8 cellular contexts compared by ENCODE assay signal in the genomic region with DNA sequence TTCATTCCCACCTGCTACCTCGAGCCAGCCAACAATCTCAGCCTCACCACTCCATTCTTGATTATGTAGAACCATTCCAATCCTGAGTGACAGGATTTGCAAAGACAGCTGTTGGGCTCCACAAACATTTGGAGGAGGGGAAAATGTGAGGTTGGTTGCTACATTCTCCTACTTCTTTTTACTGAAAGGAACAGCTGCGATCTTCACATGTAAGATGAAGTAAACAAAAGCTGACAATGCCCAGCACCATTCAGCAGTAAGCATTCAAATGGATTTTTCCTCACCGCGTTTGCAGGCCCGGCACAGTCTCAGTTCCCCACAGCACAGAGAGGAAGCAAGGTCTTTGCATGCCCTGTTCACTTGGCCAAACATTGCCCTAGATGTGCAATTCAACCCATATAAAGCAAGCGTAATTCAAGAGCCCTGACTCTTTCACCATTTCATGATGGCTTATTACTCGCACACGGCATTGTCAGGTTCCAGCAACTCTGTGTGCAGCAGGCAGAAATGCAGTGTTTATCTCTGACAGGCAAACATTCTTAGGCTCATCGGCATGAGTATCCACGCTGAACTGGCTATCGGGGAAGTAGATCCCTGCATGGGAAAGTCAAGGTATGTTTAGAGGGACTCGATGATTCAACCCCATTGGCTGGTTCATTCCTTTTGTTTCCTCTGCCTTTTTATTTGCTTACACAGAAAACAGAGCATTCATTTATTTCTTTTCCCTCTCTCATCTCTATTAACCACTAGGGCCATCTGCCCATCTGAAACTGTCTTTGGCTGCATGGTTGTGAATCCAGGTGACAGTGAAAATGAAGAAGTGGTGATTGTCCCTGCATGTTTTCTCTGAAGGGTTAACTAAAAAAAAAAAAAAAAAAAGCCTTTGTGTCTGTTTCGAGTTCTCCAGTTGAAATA.
DNase-seq lines count a peak whose midpoint lies in the region; ATAC-seq and TF ChIP-seq lines count a peak whose summit lies in the region.

No MANE protein-coding gene starts in this region.

- peak; percentile 79 for DNase-seq in NCI-H82 (lab: John Stamatoyannopoulos, UW)
- peak; percentile 25 for DNase-seq in iPS DF 6.9 (ENCODE audit: low read depth, low spot score)
- no peak for DNase-seq in tibial nerve (ENCODE audit: low spot score in 2 of 2)
- DNase-seq in activated naive CD4-positive, alpha-beta T cell treated with anti-CD3 and anti-CD28 coated beads, Interleukin-2, amount 50 U/mL, for 16 hours: no peak
- DNase-seq in activated gamma-delta T cell treated with Interleukin-2 at 50 U/mL for 16 hours: no peak
- DNase-seq in NCI-H526 treated with DMSO at 0.1 percent for 48 hours (lab: John Stamatoyannopoulos, UW): no peak

- no peak for TF ChIP-seq CTCF in tibial nerve (IDR thresholded peaks at IDR 0.05)

- H3K4me3 ChIP-seq in iPS DF 6.9 (ENCODE audit: low read length): no peak overlapping the region
- peak overlapping the region in 2 of 4 donors; percentile 1 to 13 for H3K4me3 ChIP-seq in tibial nerve

- TF ChIP-seq POLR2A in tibial nerve (IDR thresholded peaks at IDR 0.05): no peak

- H3K27ac ChIP-seq in iPS DF 6.9 (ENCODE audit: low read length): no peak overlapping the region
- peak overlapping the region in 3 of 4 donors; percentile 48 to 67 (median 58) for H3K27ac ChIP-seq in tibial nerve

- H3K4me1 ChIP-seq in iPS DF 6.9 (ENCODE audit: control insufficient read depth, insufficient read depth, low read length) (peaks cover 1% of the 10 kb centered on the region; the same call in 1 of the 2 replicates), tibial nerve (peaks cover 0 to 17% (median 0%) of the 10 kb centered on the region in 4 donors)

- peak in 1 of 2 donors; percentile 41 for TF ChIP-seq EP300 in tibial nerve (IDR thresholded peaks at IDR 0.05)

- H3K36me3 ChIP-seq in iPS DF 6.9 (ENCODE audit: control insufficient read depth, insufficient read depth, low read length) (no peaks in the 10 kb centered on the region), tibial nerve (no peaks in the 10 kb centered on the region)

- H3K9me3 ChIP-seq in iPS DF 6.9 (ENCODE audit: control insufficient read depth, insufficient read depth, low read length) (no peaks in the 10 kb centered on the region), tibial nerve (no peaks in the 10 kb centered on the region)

- WGBS in iPS DF 6.9 (ENCODE audit: insufficient coverage, insufficient read length): no CpG with 5 or more reads among the region's 13 CpGs
- 56 to 62% methylated on average over 13 of the region's 13 CpGs for whole genome bisulfite sequencing in tibial nerve, 2 donors

- H3K27me3 ChIP-seq in iPS DF 6.9 (ENCODE audit: control insufficient read depth, insufficient read depth, low read length): no peaks in the 10 kb centered on the region
- H3K27me3 ChIP-seq in tibial nerve: no peaks in the 10 kb centered on the region

- peak; percentile 51 for ATAC-seq in GM18909 (IDR thresholded peaks at IDR 0.05; ENCODE audit: poor library complexity, unreplicated experiment)
- ATAC-seq in HG02885 (IDR thresholded peaks at IDR 0.05; ENCODE audit: poor library complexity, unreplicated experiment): peak; percentile 41

Comparison
In these comparisons a context has a peak if more than half of its experiments do, and no peak if none do; other contexts are left out.
1. DNase-seq: peak in NCI-H82 (single experiment) and iPS DF 6.9 (single experiment); none in tibial nerve (0 of 2), activated naive CD4-positive, alpha-beta T cell treated with anti-CD3 and anti-CD28 coated beads, Interleukin-2, amount 50 U/mL, for 16 hours (single experiment), activated gamma-delta T cell treated with Interleukin-2 at 50 U/mL for 16 hours (single experiment) and NCI-H526 treated with DMSO at 0.1 percent for 48 hours (single experiment).